9 cellular contexts compared by ENCODE assay signal in genomic region chr4:109183851-109184345, GRCh38.
"Had no signal": no experiment of that assay in that cellular context is flagged by ENCODE, and none has a peak within 500 bp of the region (broad histone marks: within the 10 kb centered on the region; RNA-seq: fewer than 3 reads in every experiment).

No MANE protein-coding gene starts in this region.

- H3K9me3 ChIP-seq: tibial nerve had no signal

- H3K9me3 Mint-ChIP-seq: activated naive CD4-positive, alpha-beta T cell treated with anti-CD3 and anti-CD28 coated beads, Interleukin-2, amount 50 U/mL, for 24 hours had no signal

- DNase-seq: activated B cell treated with CpG ODN at 0.5 μM for 24 hours, amniotic stem cell, nephron progenitor cell, retina, small intestine, T-helper 2 cell had no signal

- H3K27ac Mint-ChIP-seq: activated B cell treated with CpG ODN at 0.5 μM for 24 hours; activated naive CD4-positive, alpha-beta T cell treated with anti-CD3 and anti-CD28 coated beads, Interleukin-2, amount 50 U/mL, for 24 hours; nephron progenitor cell; stimulated activated effector memory CD8-positive, alpha-beta T cell treated with anti-CD3 and anti-CD28 coated beads, Interleukin-12 subunit alpha, Interleukin-12 subunit beta, amount 100 ng/mL, for 72 hours had no signal

- H3K36me3 ChIP-seq: tibial nerve had no signal

- H3K36me3 Mint-ChIP-seq: activated naive CD4-positive, alpha-beta T cell treated with anti-CD3 and anti-CD28 coated beads, Interleukin-2, amount 50 U/mL, for 24 hours; stimulated activated effector memory CD8-positive, alpha-beta T cell treated with anti-CD3 and anti-CD28 coated beads, Interleukin-12 subunit alpha, Interleukin-12 subunit beta, amount 100 ng/mL, for 72 hours had no signal

- H3K4me3 Mint-ChIP-seq: activated B cell treated with CpG ODN at 0.5 μM for 24 hours; activated naive CD4-positive, alpha-beta T cell treated with anti-CD3 and anti-CD28 coated beads, Interleukin-2, amount 50 U/mL, for 24 hours; nephron progenitor cell; stimulated activated effector memory CD8-positive, alpha-beta T cell treated with anti-CD3 and anti-CD28 coated beads, Interleukin-12 subunit alpha, Interleukin-12 subunit beta, amount 100 ng/mL, for 72 hours had no signal

- H3K27me3 Mint-ChIP-seq: activated B cell treated with CpG ODN at 0.5 μM for 24 hours had no signal

- H3K4me3 ChIP-seq: tibial nerve had no signal

- H3K4me1 Mint-ChIP-seq: activated B cell treated with CpG ODN at 0.5 μM for 24 hours; activated naive CD4-positive, alpha-beta T cell treated with anti-CD3 and anti-CD28 coated beads, Interleukin-2, amount 50 U/mL, for 24 hours; stimulated activated effector memory CD8-positive, alpha-beta T cell treated with anti-CD3 and anti-CD28 coated beads, Interleukin-12 subunit alpha, Interleukin-12 subunit beta, amount 100 ng/mL, for 72 hours had no signal
